In genomic region chr6:30741789-30742315, GRCh38 we compare ENCODE assay signal across 1 cellular context.
TF ChIP-seq lines count a peak whose summit lies in the region.

No MANE protein-coding gene starts in this region.

TF ChIP-seq in HepG2, 621 proteins besides CTCF, POLR2A, EP300 and RAD21 (continued from another document and continues in another):
- TF ChIP-seq ZNF180 (CRISPR knock-in tag; IDR thresholded peaks at IDR 0.05; ENCODE audit: borderline replicate concordance, low read depth) = peak; percentile 83; the same call in 1 of the 2 replicates
- no peak for TF ChIP-seq HBP1 (CRISPR knock-in tag; IDR thresholded peaks at IDR 0.05; ENCODE audit: low read depth)
- TF ChIP-seq THAP8 (CRISPR knock-in tag; IDR thresholded peaks at IDR 0.05; ENCODE audit: borderline replicate concordance) = no peak
- no peak for TF ChIP-seq ZNF225 (CRISPR knock-in tag; IDR thresholded peaks at IDR 0.05)
- no peak for TF ChIP-seq ZNF652 (CRISPR knock-in tag; IDR thresholded peaks at IDR 0.05; ENCODE audit: borderline replicate concordance, low read depth)
- TF ChIP-seq PHF8 (CRISPR knock-in tag; IDR thresholded peaks at IDR 0.05) = no peak
- TF ChIP-seq NFKB2 (CRISPR knock-in tag; IDR thresholded peaks at IDR 0.05; ENCODE audit: borderline replicate concordance) = peak; percentile 65; the same call in 1 of the 2 replicates
- TF ChIP-seq ZNF605 (CRISPR knock-in tag; IDR thresholded peaks at IDR 0.05) = no peak
- no peak for TF ChIP-seq ZSCAN29 (CRISPR knock-in tag; conservative IDR thresholded peaks at IDR 0.05)
- TF ChIP-seq ZNF33B (CRISPR knock-in tag; IDR thresholded peaks at IDR 0.05) = 0 out of 2 replicates have a peak, but pooled peaks have one; percentile 6
- TF ChIP-seq TBP (CRISPR knock-in tag; IDR thresholded peaks at IDR 0.05) = peak; percentile 76
- no peak for TF ChIP-seq STAT5B (CRISPR knock-in tag; IDR thresholded peaks at IDR 0.05)
- no peak for TF ChIP-seq ZNF639 (CRISPR knock-in tag; conservative IDR thresholded peaks at IDR 0.05)
- no peak for TF ChIP-seq ZNF556 (CRISPR knock-in tag; IDR thresholded peaks at IDR 0.05; ENCODE audit: borderline replicate concordance)
- TF ChIP-seq HMGA1 (CRISPR knock-in tag; conservative IDR thresholded peaks at IDR 0.05) = no peak
- TF ChIP-seq EEA1 (CRISPR knock-in tag; IDR thresholded peaks at IDR 0.05; ENCODE audit: borderline replicate concordance) = peak; percentile 9; the same call in 1 of the 2 replicates
- 0 out of 2 replicates have a peak, but pooled peaks have one; percentile 23 for TF ChIP-seq ZNF629 (CRISPR knock-in tag; conservative IDR thresholded peaks at IDR 0.05)
- no peak for TF ChIP-seq ZNF382 (CRISPR knock-in tag; IDR thresholded peaks at IDR 0.05; ENCODE audit: borderline replicate concordance)
- no peak for TF ChIP-seq SALL2 (CRISPR knock-in tag; IDR thresholded peaks at IDR 0.05)
- TF ChIP-seq ZZZ3 (CRISPR knock-in tag; IDR thresholded peaks at IDR 0.05; ENCODE audit: borderline replicate concordance) = no peak
- no peak for TF ChIP-seq ZNF282 (IDR thresholded peaks at IDR 0.05; ENCODE audit: partially characterized antibody)
- TF ChIP-seq SRSF1 (optimal IDR thresholded peaks at IDR 0.05; ENCODE audit: low read depth, low read length) = no peak
- TF ChIP-seq ZFP41 (CRISPR knock-in tag; IDR thresholded peaks at IDR 0.05; ENCODE audit: borderline replicate concordance) = no peak
- TF ChIP-seq CBX1 (IDR thresholded peaks at IDR 0.05; ENCODE audit: low read depth) = no peak
- TF ChIP-seq ZNF432 (CRISPR knock-in tag; IDR thresholded peaks at IDR 0.05; ENCODE audit: borderline replicate concordance) = no peak
- no peak; the same call in 1 of the 2 replicates for TF ChIP-seq ZNF557 (CRISPR knock-in tag; IDR thresholded peaks at IDR 0.05)
- no peak for TF ChIP-seq MED13 (CRISPR knock-in tag; IDR thresholded peaks at IDR 0.05)
- TF ChIP-seq SNRNP70 (IDR thresholded peaks at IDR 0.05; ENCODE audit: low read depth, low read length) = no peak
- no peak for TF ChIP-seq HMGXB3 (CRISPR knock-in tag; IDR thresholded peaks at IDR 0.05; ENCODE audit: borderline replicate concordance)
- no peak for TF ChIP-seq GLI4 (CRISPR knock-in tag; IDR thresholded peaks at IDR 0.05; ENCODE audit: borderline replicate concordance)
- no peak for TF ChIP-seq HOXA9 (CRISPR knock-in tag; IDR thresholded peaks at IDR 0.05; ENCODE audit: borderline replicate concordance)
- no peak for TF ChIP-seq ZNF343 (CRISPR knock-in tag; IDR thresholded peaks at IDR 0.05)
- TF ChIP-seq NFIC (IDR thresholded peaks at IDR 0.05; ENCODE audit: low read length) = no peak; the same call in 1 of the 2 replicates
- TF ChIP-seq KDM5A (IDR thresholded peaks at IDR 0.05; ENCODE audit: borderline replicate concordance, low read length) = no peak
- TF ChIP-seq ZBTB37 (CRISPR knock-in tag; IDR thresholded peaks at IDR 0.05) = no peak
- TF ChIP-seq ZNF562 (CRISPR knock-in tag; IDR thresholded peaks at IDR 0.05; ENCODE audit: borderline replicate concordance) = no peak
- no peak for TF ChIP-seq DR1 (CRISPR knock-in tag; IDR thresholded peaks at IDR 0.05)
- TF ChIP-seq ATF7 (IDR thresholded peaks at IDR 0.05) = no peak
- TF ChIP-seq ATF7 (CRISPR knock-in tag; IDR thresholded peaks at IDR 0.05) = no peak; the same call in 1 of the 2 replicates
- no peak; the same call in 1 of the 2 replicates for TF ChIP-seq JDP2 (CRISPR knock-in tag; IDR thresholded peaks at IDR 0.05; ENCODE audit: borderline replicate concordance)
- TF ChIP-seq HNRNPLL (IDR thresholded peaks at IDR 0.05; ENCODE audit: low read depth, low read length, poor library complexity, severe bottlenecking) = no peak
- 0 out of 2 replicates have a peak, but pooled peaks have one; percentile 26 for TF ChIP-seq ZNF256 (CRISPR knock-in tag; conservative IDR thresholded peaks at IDR 0.05)
- TF ChIP-seq RXRA (CRISPR knock-in tag; IDR thresholded peaks at IDR 0.05) = 0 out of 2 replicates have a peak, but pooled peaks have one; percentile 62
- TF ChIP-seq ZSCAN25 (CRISPR knock-in tag; IDR thresholded peaks at IDR 0.05) = no peak
- TF ChIP-seq ZNF530 (CRISPR knock-in tag; IDR thresholded peaks at IDR 0.05; ENCODE audit: low read depth) = no peak
- no peak for TF ChIP-seq JUND (CRISPR knock-in tag; IDR thresholded peaks at IDR 0.05)
- TF ChIP-seq ARNT2 (CRISPR knock-in tag; IDR thresholded peaks at IDR 0.05; ENCODE audit: low read depth) = no peak; the same call in 1 of the 2 replicates
- peak; percentile 10; the same call in 1 of the 2 replicates for TF ChIP-seq HOMEZ (CRISPR knock-in tag; IDR thresholded peaks at IDR 0.05; ENCODE audit: low read depth)
- 0 out of 2 replicates have a peak, but pooled peaks have one; percentile 23 for TF ChIP-seq ZNF670 (CRISPR knock-in tag; IDR thresholded peaks at IDR 0.05; ENCODE audit: borderline replicate concordance)
- TF ChIP-seq FOXK1 (CRISPR knock-in tag; IDR thresholded peaks at IDR 0.05; ENCODE audit: borderline replicate concordance, low read depth) = no peak
- no peak for TF ChIP-seq KDM3A (CRISPR knock-in tag; IDR thresholded peaks at IDR 0.05; ENCODE audit: low read depth)
- no peak for TF ChIP-seq ZNF749 (CRISPR knock-in tag; IDR thresholded peaks at IDR 0.05; ENCODE audit: borderline replicate concordance)
- TF ChIP-seq TFDP2 (CRISPR knock-in tag; IDR thresholded peaks at IDR 0.05) = no peak
- TF ChIP-seq POLR2G (IDR thresholded peaks at IDR 0.05; ENCODE audit: low read depth, low read length) = no peak
- TF ChIP-seq ZNF20 (CRISPR knock-in tag; IDR thresholded peaks at IDR 0.05) = no peak
- peak; percentile 13; the same call in 1 of the 2 replicates for TF ChIP-seq MED1 (CRISPR knock-in tag; IDR thresholded peaks at IDR 0.05)
- no peak for TF ChIP-seq ADNP (CRISPR knock-in tag; IDR thresholded peaks at IDR 0.05)
- TF ChIP-seq SRSF9 (IDR thresholded peaks at IDR 0.05; ENCODE audit: borderline replicate concordance, insufficient read depth, low read depth, low read length, poor library complexity, severe bottlenecking) = no peak
- TF ChIP-seq MAFF (IDR thresholded peaks at IDR 0.05; ENCODE audit: low read depth, low read length) = no peak
- no peak for TF ChIP-seq ARID3A (IDR thresholded peaks at IDR 0.05; ENCODE audit: low read depth, low read length)
- no peak for TF ChIP-seq PBX2 (CRISPR knock-in tag; IDR thresholded peaks at IDR 0.05)
- 0 out of 2 replicates have a peak, but pooled peaks have one; percentile 3 for TF ChIP-seq PHF20 (CRISPR knock-in tag; IDR thresholded peaks at IDR 0.05)
